1 cellular context compared by ENCODE assay signal in genomic region chr2:46747297-46747818, GRCh38.
TF ChIP-seq lines count a peak whose summit lies in the region.

No MANE protein-coding gene starts in this region.

TF ChIP-seq in HepG2, 621 proteins besides CTCF, POLR2A, EP300 and RAD21 (continued from another document and continues in another):
- TF ChIP-seq CSRNP1 (CRISPR knock-in tag; IDR thresholded peaks at IDR 0.05) (no peak), ZNF350 (CRISPR knock-in tag; IDR thresholded peaks at IDR 0.05; ENCODE audit: borderline replicate concordance, low read depth) (no peak), ZNF691 (CRISPR knock-in tag; IDR thresholded peaks at IDR 0.05; ENCODE audit: borderline replicate concordance, low read depth) (no peak), TCF7L2 (IDR thresholded peaks at IDR 0.05; ENCODE audit: low read depth, low read length) (no peak), ZBTB40 (IDR thresholded peaks at IDR 0.05) (peak; percentile 85), ZBTB40 (CRISPR knock-in tag; IDR thresholded peaks at IDR 0.05) (peak; percentile 97; the same call in 1 of the 2 replicates), TEF (CRISPR knock-in tag; IDR thresholded peaks at IDR 0.05) (peak; percentile 41; the same call in 1 of the 2 replicates), NCOR1 (IDR thresholded peaks at IDR 0.05; ENCODE audit: borderline replicate concordance, low read length) (no peak; the same call in 1 of the 2 replicates), CBX2 (IDR thresholded peaks at IDR 0.05; ENCODE audit: low read depth, low read length) (no peak), CBX2 (CRISPR knock-in tag; IDR thresholded peaks at IDR 0.05; ENCODE audit: low read depth) (no peak), ZNF687 (CRISPR knock-in tag; IDR thresholded peaks at IDR 0.05) (peak; percentile 22; the same call in 1 of the 2 replicates), ATF7 (IDR thresholded peaks at IDR 0.05) (no peak), ATF7 (CRISPR knock-in tag; IDR thresholded peaks at IDR 0.05) (no peak), ZBTB43 (CRISPR knock-in tag; conservative IDR thresholded peaks at IDR 0.05) (no peak), SMAD1 (CRISPR knock-in tag; IDR thresholded peaks at IDR 0.05; ENCODE audit: borderline replicate concordance, low read depth) (no peak), GATAD1 (CRISPR knock-in tag; IDR thresholded peaks at IDR 0.05) (peak; percentile 44; the same call in 1 of the 2 replicates), MAFK (conservative IDR thresholded peaks at IDR 0.05 in 1 of 2, IDR thresholded peaks at IDR 0.05 in 1 of 2; ENCODE audit: low read length in 2 of 2) (no peak), ZSCAN5A (CRISPR knock-in tag; IDR thresholded peaks at IDR 0.05; ENCODE audit: borderline replicate concordance) (no peak), ZNF646 (CRISPR knock-in tag; IDR thresholded peaks at IDR 0.05) (no peak), ZNF367 (CRISPR knock-in tag; IDR thresholded peaks at IDR 0.05; ENCODE audit: borderline replicate concordance) (no peak), XBP1 (CRISPR knock-in tag; IDR thresholded peaks at IDR 0.05) (no peak), ZBTB42 (CRISPR knock-in tag; IDR thresholded peaks at IDR 0.05) (no peak), WIZ (CRISPR knock-in tag; IDR thresholded peaks at IDR 0.05) (no peak)
